Comparison of ENCODE assay signal across 22 cellular contexts in genomic region chr6:56188429-56188828, GRCh38. TPM values are rescaled to one million over a fixed set of nuclear protein-coding genes. Genes with fewer than 3 reads are reported as not detected.
"Had no signal": no experiment of that assay in that cellular context is flagged by ENCODE, and none has a peak within 500 bp of the region (broad histone marks: within the 10 kb centered on the region; RNA-seq: fewer than 3 reads in every experiment).

No MANE protein-coding gene starts in this region.

- H3K27ac Mint-ChIP-seq: memory B cell, mesothelial cell of epicardium, natural killer cell, type B pancreatic cell had no signal

- H3K4me3 ChIP-seq: colonic mucosa, esophagus muscularis mucosa, gastrocnemius medialis, heart right ventricle, left ventricle myocardium inferior, lower lobe of right lung, ovary, right atrium auricular region, thyroid gland had no signal

- H3K27me3 Mint-ChIP-seq: memory B cell, type B pancreatic cell had no signal

- ATAC-seq: gastrocnemius medialis, heart right ventricle, left cardiac atrium, lower lobe of right lung, natural killer cell had no signal

- H3K4me1 ChIP-seq: colonic mucosa, esophagus muscularis mucosa, gastrocnemius medialis, heart right ventricle, left ventricle myocardium inferior, lower lobe of right lung, right atrium auricular region, thyroid gland had no signal

- DNase-seq: colonic mucosa; effector CD4-positive, alpha-beta T cell; gastrocnemius medialis; heart right ventricle; hypothalamus; left cardiac atrium; left ventricle myocardium inferior; lower lobe of right lung; natural killer cell; nucleus accumbens; ovary; small intestine; stimulated activated CD4-positive, alpha-beta T cell treated with anti-CD3 and anti-CD28 coated beads, Interleukin-12 subunit alpha, Interleukin-12 subunit beta, amount 100 ng/mL, for 4 hours; stimulated activated naive CD4-positive, alpha-beta T cell treated with Interleukin-2 at 50 U/mL for 16 hours; thyroid gland had no signal

- H3K27me3 ChIP-seq: colonic mucosa, esophagus muscularis mucosa, gastrocnemius medialis, heart right ventricle, ovary, right atrium auricular region, thyroid gland had no signal

- H3K4me1 Mint-ChIP-seq: memory B cell, mesothelial cell of epicardium, natural killer cell, neural crest cell had no signal

- H3K9me3 ChIP-seq: colonic mucosa, esophagus muscularis mucosa, gastrocnemius medialis, lower lobe of right lung, ovary, right atrium auricular region, thyroid gland had no signal

- H3K36me3 ChIP-seq: colonic mucosa, esophagus muscularis mucosa, gastrocnemius medialis, heart right ventricle, left ventricle myocardium inferior, lower lobe of right lung, ovary, right atrium auricular region, thyroid gland had no signal

- H3K27ac ChIP-seq: colonic mucosa, epithelial cell of prostate, esophagus muscularis mucosa, gastrocnemius medialis, heart right ventricle, left ventricle myocardium inferior, lower lobe of right lung, ovary, right atrium auricular region, thyroid gland had no signal

- H3K4me3 Mint-ChIP-seq: memory B cell, mesothelial cell of epicardium, natural killer cell, neural crest cell, type B pancreatic cell had no signal

- H3K36me3 Mint-ChIP-seq: memory B cell had no signal

RNA-seq across cellular contexts. Expression of gene COL21A1, which starts 59.0 kb away (rescaled TPM):
- total RNA-seq: natural killer cell, neural crest cell had no signal
